In genomic region chr4:100147684-100148083, GRCh38 we compare ENCODE assay signal across 28 cellular contexts. TPM values are rescaled to one million over a fixed set of nuclear protein-coding genes. Genes with fewer than 3 reads are reported as not detected.
DNase-seq lines count a peak whose midpoint lies in the region; ATAC-seq and TF ChIP-seq lines count a peak whose summit lies in the region.
"Had no signal": no experiment of that assay in that cellular context is flagged by ENCODE, and none has a peak within 500 bp of the region (broad histone marks: within the 10 kb centered on the region; RNA-seq: fewer than 3 reads in every experiment).

No MANE protein-coding gene starts in this region.

- no peaks in the 10 kb centered on the region for H3K9me2 ChIP-seq in SU-DHL-6 (replicated peaks; ENCODE audit: insufficient read depth, low read length)

- H3K27ac ChIP-seq in BLaER1 (no peak overlapping the region), DND-41 (ENCODE audit: low read length) (peak overlapping the region; percentile 71), SU-DHL-6 (ENCODE audit: low read depth, low read length) (peak overlapping the region; percentile 23; the same call in 1 of the 2 replicates), uterus (no peak overlapping the region)
- H3K27ac ChIP-seq: A549, C4-2B, KMS-11, SJSA1 had no signal

- H3K27me3 Mint-ChIP-seq in osteocyte (ENCODE audit: unreplicated experiment): no peaks in the 10 kb centered on the region

- no peaks in the 10 kb centered on the region for H3K36me3 Mint-ChIP-seq in osteocyte (ENCODE audit: unreplicated experiment)
- H3K36me3 Mint-ChIP-seq: CD8-positive, alpha-beta T cell had no signal

- ATAC-seq in DND-41 (ENCODE audit: insufficient read depth, low read depth): peak; percentile 90
- ATAC-seq: A549; CD8-positive, alpha-beta T cell; GM23338 had no signal

- peak overlapping the region; percentile 26 for H3K4me2 ChIP-seq in BLaER1
- H3K4me2 ChIP-seq in DND-41 (ENCODE audit: insufficient read depth, low read length): no peak overlapping the region
- peak overlapping the region; percentile 18 for H3K4me2 ChIP-seq in SU-DHL-6 (ENCODE audit: low read depth, low read length, poor library complexity, severe bottlenecking)
- H3K4me2 ChIP-seq: A549, GM23338, KMS-11 had no signal

- H3F3A ChIP-seq in SU-DHL-6 (ENCODE audit: insufficient read depth): no peaks in the 10 kb centered on the region

- H3K4me3 ChIP-seq in BLaER1 (no peak overlapping the region), DND-41 (ENCODE audit: low read depth in 1 of 2, low read length in 2 of 2) (no peak overlapping the region), SU-DHL-6 (ENCODE audit: insufficient read depth, low read length, poor library complexity, severe bottlenecking) (no peak overlapping the region), uterus (no peak overlapping the region)
- no peak overlapping the region for H3K4me3 ChIP-seq in Jurkat, Clone E6-1 (ENCODE audit: low read length)
- H3K4me3 ChIP-seq: A549, GM23338, SJSA1 had no signal

- H3K27me3 ChIP-seq in BLaER1: no peaks in the 10 kb centered on the region
- no peaks in the 10 kb centered on the region for H3K27me3 ChIP-seq in DND-41 (ENCODE audit: insufficient read depth, low read length, poor library complexity)
- no peaks in the 10 kb centered on the region for H3K27me3 ChIP-seq in SU-DHL-6 (ENCODE audit: low read length)
- H3K27me3 ChIP-seq in uterus: no peaks in the 10 kb centered on the region
- H3K27me3 ChIP-seq: SJSA1 had no signal

- H3K36me3 ChIP-seq in BLaER1: no peaks in the 10 kb centered on the region
- no peaks in the 10 kb centered on the region for H3K36me3 ChIP-seq in DND-41 (ENCODE audit: insufficient read depth, low read length)
- no peaks in the 10 kb centered on the region for H3K36me3 ChIP-seq in SU-DHL-6 (ENCODE audit: low read length)
- H3K36me3 ChIP-seq in uterus: no peaks in the 10 kb centered on the region
- H3K36me3 ChIP-seq: SJSA1 had no signal

- no peak overlapping the region for H3K9ac ChIP-seq in BLaER1
- H3K9ac ChIP-seq in DND-41 (ENCODE audit: low read depth, low read length): peak overlapping the region; percentile 3; the same call in 1 of the 2 replicates
- H3K9ac ChIP-seq in SU-DHL-6 (ENCODE audit: low read length): no peak overlapping the region
- H3K9ac ChIP-seq: KMS-11 had no signal

- H3K4me3 Mint-ChIP-seq in osteocyte (ENCODE audit: unreplicated experiment): no peak overlapping the region
- H3K4me3 Mint-ChIP-seq: CD8-positive, alpha-beta T cell; GM23338; H9; HFFc6 had no signal

- no peak overlapping the region for H3K27ac Mint-ChIP-seq in osteocyte (ENCODE audit: unreplicated experiment)
- H3K27ac Mint-ChIP-seq: CD8-positive, alpha-beta T cell; GM23338; H9; HFFc6 had no signal

- no peaks in the 10 kb centered on the region for H3K4me1 Mint-ChIP-seq in osteocyte (ENCODE audit: unreplicated experiment)
- H3K4me1 Mint-ChIP-seq: GM23338, H9 had no signal

- H4K20me1 ChIP-seq in BLaER1: no peaks in the 10 kb centered on the region
- no peaks in the 10 kb centered on the region for H4K20me1 ChIP-seq in DND-41 (ENCODE audit: insufficient read depth, low read length)
- H4K20me1 ChIP-seq in SU-DHL-6 (ENCODE audit: low read depth, low read length): no peaks in the 10 kb centered on the region

- H3K9me3 ChIP-seq in BLaER1: peaks cover 7% of the 10 kb centered on the region; the same call in 1 of the 2 replicates
- H3K9me3 ChIP-seq in DND-41 (ENCODE audit: insufficient read depth, low read length, severe bottlenecking): no peaks in the 10 kb centered on the region
- no peaks in the 10 kb centered on the region for H3K9me3 ChIP-seq in SU-DHL-6 (ENCODE audit: insufficient read depth, low read length)
- H3K9me3 ChIP-seq in uterus: no peaks in the 10 kb centered on the region
- H3K9me3 ChIP-seq: A549, Caco-2, SJSA1 had no signal

- H2AFZ ChIP-seq in DND-41 (ENCODE audit: low read depth, low read length) (0 out of 2 replicates have a peak overlapping the region, but pooled peaks have one; percentile 2), SU-DHL-6 (ENCODE audit: low read depth, low read length, severe bottlenecking) (no peak overlapping the region)

- no peak for TF ChIP-seq POLR2A in uterus (IDR thresholded peaks at IDR 0.05)

- intact Hi-C loops in uterus (cut with DNase I; ENCODE audit: low total_unique reads): no loop called here

- no peaks in the 10 kb centered on the region for H3K79me2 ChIP-seq in DND-41 (ENCODE audit: insufficient read depth, low read length)
- no peaks in the 10 kb centered on the region for H3K79me2 ChIP-seq in SU-DHL-6 (ENCODE audit: insufficient read depth, low read length)

- H3K4me1 ChIP-seq in BLaER1 (peaks cover 51% of the 10 kb centered on the region), DND-41 (ENCODE audit: insufficient read depth, low read length) (peaks cover 27% of the 10 kb centered on the region), uterus (no peaks in the 10 kb centered on the region)
- H3K4me1 ChIP-seq: A549, Caco-2, SJSA1 had no signal

- DNase-seq in DND-41 (peak; percentile 47), osteocyte (ENCODE audit: extremely low spot score, unreplicated experiment) (no peak), uterus (no peak)
- DNase-seq in Jurkat, Clone E6-1 (ENCODE audit: low read depth, low spot score): peak; percentile 95
- DNase-seq in activated CD4-positive, CD25-positive, alpha-beta regulatory T cell treated with anti-CD3 and anti-CD28 coated beads, Interleukin-2, amount 50 U/mL, for 72 hours: no peak
- DNase-seq: AML-193; Caco-2; CD8-positive, alpha-beta T cell; DMS79 treated with DMSO at 0.1 percent for 48 hours; H9; HFFc6; IMR-90; NCI-H1092 treated with DMSO at 0.1 percent for 48 hours; NCI-H187; NCI-H2081 treated with DMSO at 0.1 percent for 48 hours; NCI-H2171 treated with DMSO at 0.1 percent for 48 hours; NCI-H524; NCI-H748 treated with DMSO at 0.1 percent for 48 hours; Right ventricle myocardium superior; RPMI8226; T-helper 1 cell had no signal

- TF ChIP-seq CTCF in DND-41 (IDR thresholded peaks at IDR 0.05; ENCODE audit: borderline replicate concordance, extremely low read depth, low read length, poor library complexity, severe bottlenecking) (no peak), SU-DHL-6 (IDR thresholded peaks at IDR 0.05; ENCODE audit: insufficient read depth, low read length, poor library complexity, severe bottlenecking) (no peak), osteocyte (IDR thresholded peaks at IDR 0.05) (no peak), uterus (IDR thresholded peaks at IDR 0.05) (no peak)

- no peaks in the 10 kb centered on the region for H3K9me3 Mint-ChIP-seq in osteocyte (ENCODE audit: unreplicated experiment)
- H3K9me3 Mint-ChIP-seq: CD8-positive, alpha-beta T cell; GM23338; HFFc6 had no signal

RNA-seq across cellular contexts. Expression of gene DDIT4L, which starts 42.6 kb away (rescaled TPM):
- polyA plus RNA-seq in Jurkat, Clone E6-1 (2012; ENCODE audit: insufficient read depth, insufficient read length): not detected
- total RNA-seq in osteocyte (0.60 and 0.78 TPM in 2 replicates), uterus (10 to 100 TPM in 1 of 4 donors, 1 to 10 TPM in 2, not detected in 1; 1.4 to 10.2 (median 2.1) TPM)

Comparison
In these comparisons a context has a peak if more than half of its experiments do, and no peak if none do; other contexts are left out.
1. H3K27ac ChIP-seq: peak in DND-41 (single experiment) and SU-DHL-6 (single experiment); none in BLaER1 (single experiment) and uterus (0 of 2).
2. DNase-seq: peak in DND-41 (single experiment) and Jurkat, Clone E6-1 (single experiment); none in activated CD4-positive, CD25-positive, alpha-beta regulatory T cell treated with anti-CD3 and anti-CD28 coated beads, Interleukin-2, amount 50 U/mL, for 72 hours (single experiment), osteocyte (single experiment) and uterus (0 of 2).